In genomic region chr16:15956100-15956499, GRCh38 we compare ENCODE assay signal across 1 cellular context.
TF ChIP-seq lines count a peak whose summit lies in the region.

No MANE protein-coding gene starts in this region.

TF ChIP-seq in K562, 482 proteins besides CTCF, POLR2A, EP300 and RAD21:
- TF ChIP-seq ZBTB33 (CRISPR knock-in tag; IDR thresholded peaks at IDR 0.05) = peak; percentile 60
